ENCODE assay signal across 8 cellular contexts in genomic region chr11:63915961-63916836, GRCh38. TPM values are rescaled to one million over a fixed set of nuclear protein-coding genes. Genes with fewer than 3 reads are reported as not detected.
A peak's percentile ranks its signal among the peaks of the same experiment; 100 is the strongest.
DNase-seq lines count a peak whose midpoint lies in the region; ATAC-seq, FAIRE-seq and TF ChIP-seq lines count a peak whose summit lies in the region.

No MANE protein-coding gene starts in this region.

- H3K36me3 Mint-ChIP-seq in activated naive CD8-positive, alpha-beta T cell treated with anti-CD3 and anti-CD28 coated beads, Interleukin-2, amount 50 U/mL, for 24 hours (ENCODE audit: low read depth) = no peaks in the 10 kb centered on the region

- peak; percentile 76 for TF ChIP-seq CTCF in AG04449 (IDR thresholded peaks at IDR 0.05; ENCODE audit: insufficient read depth, low read length, missing control alignments)

- FAIRE-seq in GM12892 (lab: Jason Lieb, UNC) (peak; percentile 48), small intestine (lab: Jason Lieb, UNC) (no peak)

- ATAC-seq in activated naive CD8-positive, alpha-beta T cell treated with anti-CD3 and anti-CD28 coated beads, Interleukin-2, amount 50 U/mL, for 24 hours = no peak
- ATAC-seq in GM19467 (IDR thresholded peaks at IDR 0.05; ENCODE audit: unreplicated experiment) (no peak), HG03457 (IDR thresholded peaks at IDR 0.05; ENCODE audit: unreplicated experiment) (no peak)

- peak overlapping the region; percentile 78 for H3K4me3 Mint-ChIP-seq in activated naive CD8-positive, alpha-beta T cell treated with anti-CD3 and anti-CD28 coated beads, Interleukin-2, amount 50 U/mL, for 24 hours

- CTCF ChIA-PET in AG04449 (lab: Yijun Ruan, JAX) = interaction anchor here (1.0 to 10.4 kb wide), 9 partner anchors 10 to 79 kb away, joined by 3 to 47 read pairs (median 8); partner anchors contain the start of gene MARK2

- DNase-seq in AG04449 (ENCODE audit: low read depth, low spot score) = no peak
- no peak for DNase-seq in GM12892 (ENCODE audit: insufficient read length)
- peak; percentile 31 for DNase-seq in NCI-H510A treated with DMSO at 0.1 percent for 48 hours (lab: John Stamatoyannopoulos, UW)
- DNase-seq in activated naive CD8-positive, alpha-beta T cell treated with anti-CD3 and anti-CD28 coated beads, Interleukin-2, amount 50 U/mL, for 24 hours = peak; percentile 68
- DNase-seq in hepatic stellate cell (ENCODE audit: low spot score) = peak; percentile 61
- no peak for DNase-seq in small intestine

- H3K9me3 Mint-ChIP-seq in activated naive CD8-positive, alpha-beta T cell treated with anti-CD3 and anti-CD28 coated beads, Interleukin-2, amount 50 U/mL, for 24 hours = no peaks in the 10 kb centered on the region

- H3K27me3 Mint-ChIP-seq in activated naive CD8-positive, alpha-beta T cell treated with anti-CD3 and anti-CD28 coated beads, Interleukin-2, amount 50 U/mL, for 24 hours = peaks cover 11% of the 10 kb centered on the region

- POLR2A ChIA-PET in AG04449 (lab: Yijun Ruan, JAX) = interaction anchor here (0.9 kb wide), 1 partner anchor 78 kb away, joined by 4 read pairs; the partner anchor contains the start of gene MARK2

- peaks cover 0 to 10% of the 10 kb centered on the region in 2 donors for H3K4me1 ChIP-seq in small intestine (ENCODE audit: control insufficient read depth in 2 of 2, insufficient read depth in 1 of 2, low read depth in 1 of 2, low read length in 1 of 2)

- H3K36me3 ChIP-seq in small intestine (ENCODE audit: control insufficient read depth in 2 of 2, insufficient read depth in 2 of 2, low read length in 2 of 2) = peaks cover 0 to 2% of the 10 kb centered on the region in 2 donors

- WGBS in small intestine, 3 donors = 3 to 5% (median 4%) methylated on average over 43 to 56 of the region's 56 CpGs

- TF ChIP-seq POLR2A in GM12892 (IDR thresholded peaks at IDR 0.05; ENCODE audit: low read depth, low read length) = no peak

- H3K4me1 Mint-ChIP-seq in activated naive CD8-positive, alpha-beta T cell treated with anti-CD3 and anti-CD28 coated beads, Interleukin-2, amount 50 U/mL, for 24 hours = peaks cover 15% of the 10 kb centered on the region

- H3K9me3 ChIP-seq in small intestine (ENCODE audit: control insufficient read depth, low read depth) = no peaks in the 10 kb centered on the region

- no peaks in the 10 kb centered on the region for H3K27me3 ChIP-seq in small intestine (ENCODE audit: control insufficient read depth in 2 of 2, insufficient read depth in 2 of 2, low read length in 2 of 2)

- H3K4me3 ChIP-seq in AG04449 (ENCODE audit: low read depth, low read length) (peak overlapping the region; percentile 57), small intestine (ENCODE audit: low read depth in 1 of 2, low read length in 2 of 2) (peak overlapping the region; percentile 28 to 65)

- no peak overlapping the region for H3K27ac ChIP-seq in small intestine (ENCODE audit: low read depth in 1 of 2, low read length in 1 of 2)

- no peak overlapping the region for H3K27ac Mint-ChIP-seq in activated naive CD8-positive, alpha-beta T cell treated with anti-CD3 and anti-CD28 coated beads, Interleukin-2, amount 50 U/mL, for 24 hours

RNA-seq across cellular contexts. Expression of gene RCOR2, which starts 0.8 kb away (rescaled TPM):
- 0.40 TPM for polyA plus RNA-seq in GM12892 (2012; ENCODE audit: missing spikeins)
- polyA plus RNA-seq in small intestine = 1 to 10 TPM in 2 of 3 donors, not detected in 1; 1.3 to 2.1 TPM

RNA-seq across cellular contexts. Expression of gene NAA40, which starts 22.6 kb away (rescaled TPM):
- polyA plus RNA-seq in GM12892 (2012; ENCODE audit: missing spikeins) = 16.0 TPM
- 10 to 100 TPM; 13.1 to 36.2 (median 16.5) TPM for polyA plus RNA-seq in small intestine

RNA-seq across cellular contexts. Expression of gene COX8A, which starts 58.2 kb away (rescaled TPM):
- 284 TPM for polyA plus RNA-seq in GM12892 (2012; ENCODE audit: missing spikeins)
- 1,000 to 10,000 TPM; 1,384 to 1,570 (median 1,395) TPM for polyA plus RNA-seq in small intestine

Comparison
In these comparisons a context has a peak if more than half of its experiments do, and no peak if none do; other contexts are left out.
1. DNase-seq: peak in NCI-H510A treated with DMSO at 0.1 percent for 48 hours (single experiment), activated naive CD8-positive, alpha-beta T cell treated with anti-CD3 and anti-CD28 coated beads, Interleukin-2, amount 50 U/mL, for 24 hours (single experiment) and hepatic stellate cell (single experiment); none in AG04449 (single experiment), GM12892 (single experiment) and small intestine (single experiment).